In genomic region chr4:40057540-40058091, GRCh38 we compare ENCODE assay signal across 8 cellular contexts. TPM values are rescaled to one million over a fixed set of nuclear protein-coding genes. Genes with fewer than 3 reads are reported as not detected.
DNase-seq lines count a peak whose midpoint lies in the region; ATAC-seq, FAIRE-seq and TF ChIP-seq lines count a peak whose summit lies in the region.

No MANE protein-coding gene starts in this region.

- no peaks in the 10 kb centered on the region for H3K27me3 Mint-ChIP-seq in neural crest cell (ENCODE audit: low read depth)

- TF ChIP-seq POLR2A in H54 (IDR thresholded peaks at IDR 0.05; ENCODE audit: low read depth, low read length) = 0 out of 2 replicates have a peak, but pooled peaks have one; percentile 25

- H3K27ac ChIP-seq in RWPE2 (ENCODE audit: poor library complexity, severe bottlenecking) (peak overlapping the region; percentile 95), substantia nigra (ENCODE audit: low read depth, low read length, poor library complexity, severe bottlenecking) (peak overlapping the region; percentile 92)

- peaks cover 40% of the 10 kb centered on the region for H3K4me1 Mint-ChIP-seq in neural crest cell

- peak; percentile 94 for FAIRE-seq in H54 (lab: Jason Lieb, UNC)

- H3K27me3 ChIP-seq in RWPE2 (ENCODE audit: insufficient read depth, poor library complexity, severe bottlenecking) = no peaks in the 10 kb centered on the region

- TF ChIP-seq CTCF in RWPE2 (IDR thresholded peaks at IDR 0.05; ENCODE audit: poor library complexity, severe bottlenecking) = no peak
- TF ChIP-seq CTCF in foreskin fibroblast (IDR thresholded peaks at IDR 0.05; ENCODE audit: low read depth, low read length) = no peak
- no peak for TF ChIP-seq CTCF in neural crest cell (conservative IDR thresholded peaks at IDR 0.05)

- H3K4me3 ChIP-seq in RWPE2 (ENCODE audit: severe bottlenecking) (peak overlapping the region; percentile 80), foreskin fibroblast (ENCODE audit: low read depth in 1 of 2, low read length in 2 of 2) (peak overlapping the region; percentile 70 to 73)

- H3K9ac ChIP-seq in ES-I3 (ENCODE audit: low read depth, low read length) = peak overlapping the region; percentile 100

- peak overlapping the region; percentile 93 for H3K4me3 Mint-ChIP-seq in neural crest cell

- H3K36me3 Mint-ChIP-seq in neural crest cell (ENCODE audit: low read depth) = peaks cover 7% of the 10 kb centered on the region

- H3K27ac Mint-ChIP-seq in neural crest cell (ENCODE audit: unreplicated experiment) = peak overlapping the region; percentile 80

- peaks cover 2% of the 10 kb centered on the region; the same call in 1 of the 2 replicates for H3K36me3 ChIP-seq in ES-I3 (ENCODE audit: insufficient read depth, low read length)
- H3K36me3 ChIP-seq in RWPE2 (ENCODE audit: low read depth) = no peaks in the 10 kb centered on the region

- H3K4me1 ChIP-seq in ES-I3 (ENCODE audit: insufficient read depth, low read length) (peaks cover 6% of the 10 kb centered on the region; the same call in 1 of the 2 replicates), RWPE2 (ENCODE audit: insufficient read depth, poor library complexity, severe bottlenecking) (peaks cover 6% of the 10 kb centered on the region)

- H3K9me3 ChIP-seq in ES-I3 (ENCODE audit: control insufficient read depth, insufficient read depth, low read length) (no peaks in the 10 kb centered on the region), RWPE2 (ENCODE audit: severe bottlenecking) (no peaks in the 10 kb centered on the region)

- H3K9me3 Mint-ChIP-seq in neural crest cell = no peaks in the 10 kb centered on the region

- peak; percentile 86 for ATAC-seq in RWPE2 (ENCODE audit: low read depth)

- DNase-seq in H54 (ENCODE audit: insufficient read length, low spot score) (peak; percentile 55), LoVo (ENCODE audit: low spot score) (peak; percentile 91), RWPE2 (ENCODE audit: low spot score) (peak; percentile 85), foreskin fibroblast (peak; percentile 92 to 95), neural crest cell (ENCODE audit: low read depth, low spot score) (peak; percentile 55), substantia nigra (lab: John Stamatoyannopoulos, UW) (peak in 45 of 49 donors; percentile 4 to 82 (median 46))
- DNase-seq in activated gamma-delta T cell treated with anti-CD3 and anti-CD28 coated beads, Interleukin-2, amount 50 U/mL, for 16 hours (ENCODE audit: low read depth) = peak; percentile 49

RNA-seq across cellular contexts. Expression of gene N4BP2, which starts 1.0 kb away (rescaled TPM):
- total RNA-seq in neural crest cell = 24.7 and 25.2 TPM in 2 replicates

Comparison
In these comparisons a context has a peak if more than half of its experiments do, and no peak if none do; other contexts are left out.
1. Peak in every context shown above with its lines: DNase-seq, ATAC-seq, H3K4me3 ChIP-seq and H3K27ac ChIP-seq.